ENCODE assay signal across 8 cellular contexts in genomic region chr9:121366793-121367192, GRCh38. TPM values are rescaled to one million over a fixed set of nuclear protein-coding genes. Genes with fewer than 3 reads are reported as not detected.
DNase-seq lines count a peak whose midpoint lies in the region; ATAC-seq, FAIRE-seq and TF ChIP-seq lines count a peak whose summit lies in the region.
"Not testable (repeated sequence)": the region's sequence is repeated elsewhere in the genome, so short reads cannot be mapped to it uniquely, and the experiment has no call there.

No MANE protein-coding gene starts in this region.

- H3K4me1 ChIP-seq in RWPE2 (ENCODE audit: insufficient read depth, poor library complexity, severe bottlenecking) (peaks cover 64% of the 10 kb centered on the region), adipocyte (ENCODE audit: control insufficient read depth, insufficient read depth, low read length) (peaks cover 80% of the 10 kb centered on the region), endothelial cell of umbilical vein (ENCODE audit: control insufficient read depth, extremely low read depth, insufficient read depth, low read length) (peaks cover 72% of the 10 kb centered on the region), right atrium auricular region (peaks cover 0 to 82% of the 10 kb centered on the region in 2 donors), muscle layer of colon (ENCODE audit: insufficient read depth, low read length) (peaks cover 81% of the 10 kb centered on the region), transverse colon (peaks cover 20 to 82% (median 52%) of the 10 kb centered on the region in 4 donors)

- peaks cover 33% of the 10 kb centered on the region for H3K36me3 ChIP-seq in RWPE2 (ENCODE audit: low read depth)
- peaks cover 29% of the 10 kb centered on the region for H3K36me3 ChIP-seq in adipocyte (ENCODE audit: control insufficient read depth, insufficient read depth, low read length, severe bottlenecking)
- H3K36me3 ChIP-seq in endothelial cell of umbilical vein (ENCODE audit: control insufficient read depth in 2 of 2, extremely low read depth in 1 of 2, insufficient read depth in 2 of 2, low read length in 2 of 2); right atrium auricular region; muscle layer of colon (ENCODE audit: insufficient read depth, low read length); transverse colon: not testable (repeated sequence)

- 64 to 75% methylated on average over 5 of the region's 5 CpGs for WGBS in transverse colon (ENCODE audit: low coverage in 1 of 2), 2 donors

- not testable (repeated sequence) for TF ChIP-seq POLR2A in endothelial cell of umbilical vein (IDR thresholded peaks at IDR 0.05; ENCODE audit: low read depth, low read length); transverse colon (IDR thresholded peaks at IDR 0.05)

- CTCF ChIA-PET in endothelial cell of umbilical vein (lab: Charles Lee) = interaction anchor here (1.4 to 2.2 kb wide), 2 partner anchors 9 kb away, joined by 7 to 8 read pairs; no protein-coding TSS in a partner anchor

- not testable (repeated sequence) for H3K4me3 ChIP-seq in RWPE2 (ENCODE audit: severe bottlenecking); endothelial cell of umbilical vein (replicated peaks in 1 of 3; ENCODE audit: insufficient read depth in 1 of 3, low read depth in 1 of 3, low read length in 3 of 3); muscle layer of colon (ENCODE audit: low read depth in 1 of 2, low read length in 2 of 2)
- peak overlapping the region; percentile 93 for H3K4me3 ChIP-seq in adipocyte (ENCODE audit: low read length)
- H3K4me3 ChIP-seq in right atrium auricular region = peak overlapping the region in 1 of 2 donors; percentile 72
- H3K4me3 ChIP-seq in skin epidermis = peak overlapping the region in 1 of 7 experiments; percentile 72
- H3K4me3 ChIP-seq in transverse colon = peak overlapping the region in 2 of 4 donors; percentile 33 to 51

- H3K4me2 ChIP-seq in endothelial cell of umbilical vein (ENCODE audit: insufficient read depth, low read length) = peak overlapping the region; percentile 98

- in situ Hi-C loops in transverse colon (cut with MboI; ENCODE audit: low pct_ligation_motif_present in 1 of 4, low pct_unique_long_range_greater_than_20kb in 1 of 4, low sequenced_read_pairs in 3 of 4) = not testable (repeated sequence)

- H3K9ac ChIP-seq in adipocyte (ENCODE audit: low read length) = peak overlapping the region; percentile 96
- H3K9ac ChIP-seq in endothelial cell of umbilical vein (replicated peaks; ENCODE audit: extremely low read depth, insufficient read depth, low read length); muscle layer of colon (ENCODE audit: low read length): not testable (repeated sequence)

- TF ChIP-seq CTCF in 22Rv1 (IDR thresholded peaks at IDR 0.05); RWPE2 (IDR thresholded peaks at IDR 0.05; ENCODE audit: poor library complexity, severe bottlenecking); endothelial cell of umbilical vein (IDR thresholded peaks at IDR 0.05; ENCODE audit: extremely low read depth in 1 of 2, insufficient read depth in 1 of 2, low read depth in 1 of 2, low read length in 2 of 2); right atrium auricular region (IDR thresholded peaks at IDR 0.05); transverse colon (IDR thresholded peaks at IDR 0.05): not testable (repeated sequence)

- not testable (repeated sequence) for DNase-seq in RWPE2 (ENCODE audit: low spot score); adipocyte (ENCODE audit: low read depth); endothelial cell of umbilical vein (ENCODE audit: low read depth, low spot score); right atrium auricular region (ENCODE audit: low spot score); transverse colon

- H3K27ac ChIP-seq in 22Rv1 (peak overlapping the region; percentile 92), RWPE2 (ENCODE audit: poor library complexity, severe bottlenecking) (peak overlapping the region; percentile 95), right atrium auricular region (peak overlapping the region; percentile 95 to 98), muscle layer of colon (ENCODE audit: low read depth, low read length) (peak overlapping the region; percentile 87), skin epidermis (peak overlapping the region in 11 of 21 experiments; percentile 4 to 97 (median 92)), transverse colon (peak overlapping the region; percentile 92 to 96 (median 92))
- not testable (repeated sequence) for H3K27ac ChIP-seq in endothelial cell of umbilical vein (ENCODE audit: insufficient read depth, low read depth, low read length)

- intact Hi-C loops in endothelial cell of umbilical vein (cut with micrococcal nuclease) = not testable (repeated sequence)
- intact Hi-C loops in transverse colon (cut with DNase I; ENCODE audit: low total_unique reads) = loop anchor here (1.0 kb wide), 1 partner anchor 87 kb away; no protein-coding TSS in a partner anchor

- peaks cover 66% of the 10 kb centered on the region for H3K79me2 ChIP-seq in endothelial cell of umbilical vein (ENCODE audit: control insufficient read depth, insufficient read depth, low read length)

- not testable (repeated sequence) for H2AFZ ChIP-seq in endothelial cell of umbilical vein (ENCODE audit: low read depth, low read length)

- FAIRE-seq in endothelial cell of umbilical vein (lab: Jason Lieb, UNC) = not testable (repeated sequence)

- not testable (repeated sequence) for ATAC-seq in RWPE2 (ENCODE audit: low read depth)

- TF ChIP-seq EP300 in transverse colon (IDR thresholded peaks at IDR 0.05; ENCODE audit: low read depth) = not testable (repeated sequence)

- H4K20me1 ChIP-seq in endothelial cell of umbilical vein (replicated peaks; ENCODE audit: control insufficient read depth, extremely low read depth, insufficient read depth, low read length) = not testable (repeated sequence)

- not testable (repeated sequence) for H3K9me3 ChIP-seq in RWPE2 (ENCODE audit: severe bottlenecking); adipocyte (ENCODE audit: control insufficient read depth, low read length); endothelial cell of umbilical vein (replicated peaks; ENCODE audit: control insufficient read depth, insufficient read depth, low read length); right atrium auricular region; muscle layer of colon (ENCODE audit: low read length); transverse colon

- POLR2A ChIA-PET in endothelial cell of umbilical vein (lab: Charles Lee) = not testable (repeated sequence)

- H3K27me3 ChIP-seq in RWPE2 (ENCODE audit: insufficient read depth, poor library complexity, severe bottlenecking); adipocyte (replicated peaks; ENCODE audit: control insufficient read depth, insufficient read depth, low read length); endothelial cell of umbilical vein (ENCODE audit: control insufficient read depth in 2 of 2, insufficient read depth in 2 of 2, low read length in 2 of 2); right atrium auricular region; muscle layer of colon (ENCODE audit: control insufficient read depth in 1 of 2, insufficient read depth in 2 of 2, low read length in 2 of 2); transverse colon: not testable (repeated sequence)

- H3K9me1 ChIP-seq in endothelial cell of umbilical vein (replicated peaks; ENCODE audit: control insufficient read depth, extremely low read depth, insufficient read depth, low read length) = not testable (repeated sequence)

- not testable (repeated sequence) for BruUV-seq in endothelial cell of umbilical vein (replicated peaks; lab: Mats Ljungman, UMichigan)

- dilution Hi-C loops in endothelial cell of umbilical vein (cut with MboI; ENCODE audit: extremely low pct_ligation_motif_present, low sequenced_read_pairs) = not testable (repeated sequence)

TF ChIP-seq in endothelial cell of umbilical vein, 7 proteins besides CTCF, POLR2A, EP300 and RAD21:
- TF ChIP-seq GATA2 (IDR thresholded peaks at IDR 0.05; ENCODE audit: insufficient read depth, insufficient read length, low read depth, low read length) = peak; percentile 14

RNA-seq across cellular contexts. Expression of gene STOM, which starts 3.3 kb away (rescaled TPM):
- total RNA-seq in endothelial cell of umbilical vein = 138 and 170 TPM in 2 replicates
- 133 and 153 TPM in 2 replicates for polyA plus RNA-seq in endothelial cell of umbilical vein
- polyA plus RNA-seq in endothelial cell of umbilical vein (2011; cell fraction: cytosol; rRNA removed) = 149 and 161 TPM in 2 replicates
- polyA plus RNA-seq in endothelial cell of umbilical vein (2011; cell fraction: nucleus; rRNA removed) = 72.7 and 88.0 TPM in 2 replicates
- polyA plus RNA-seq in endothelial cell of umbilical vein (2012) = 142 and 165 TPM in 2 replicates
- 165 and 168 TPM in 2 replicates for polyA minus RNA-seq in endothelial cell of umbilical vein
- polyA minus RNA-seq in endothelial cell of umbilical vein (2011; cell fraction: cytosol; rRNA and poly(A)+ RNA removed) = 75.4 TPM
- polyA minus RNA-seq in endothelial cell of umbilical vein (2011; cell fraction: nucleus; rRNA and poly(A)+ RNA removed) = 63.6 and 70.5 TPM in 2 replicates
- 100 to 1,000 TPM; 152 to 173 TPM for total RNA-seq in right atrium auricular region
- 100 to 1,000 TPM in 2 of 4 donors, 10 to 100 TPM in 2; 78.2 to 195 (median 111) TPM for total RNA-seq in transverse colon
